Comparison of ENCODE assay signal across 23 cellular contexts in the genomic region with DNA sequence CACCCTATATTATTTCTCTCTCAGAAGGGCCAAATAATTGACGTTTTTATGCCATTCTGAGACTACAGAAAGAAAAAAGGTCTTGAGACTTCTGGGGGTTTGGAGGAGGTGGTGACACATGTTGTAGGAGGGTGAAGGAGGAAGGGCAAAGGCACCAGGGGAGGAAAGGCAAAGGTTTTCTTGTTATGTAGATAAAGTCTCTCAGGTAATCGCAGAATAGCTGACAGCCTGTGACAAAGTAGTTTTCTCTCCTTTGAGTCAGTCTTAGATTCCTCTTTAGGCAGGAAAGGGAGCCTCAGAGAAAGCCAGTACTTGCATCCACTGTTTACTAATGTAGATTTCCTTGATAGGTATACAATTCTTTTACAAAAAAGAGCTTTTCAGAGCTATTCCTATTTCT. TPM values are rescaled to one million over a fixed set of nuclear protein-coding genes. Genes with fewer than 3 reads are reported as not detected.
DNase-seq lines count a peak whose midpoint lies in the region; ATAC-seq and TF ChIP-seq lines count a peak whose summit lies in the region.
"Had no signal": no experiment of that assay in that cellular context is flagged by ENCODE, and none has a peak within 500 bp of the region (broad histone marks: within the 10 kb centered on the region; RNA-seq: fewer than 3 reads in every experiment).

No MANE protein-coding gene starts in this region.

- intact Hi-C loops in activated CD4-positive, alpha-beta memory T cell treated with anti-CD3 and anti-CD28 coated beads for 36 hours (cut with micrococcal nuclease): no loop called here

- H3K36me3 ChIP-seq in Loucy (ENCODE audit: insufficient read depth, low read length): no peaks in the 10 kb centered on the region
- H3K36me3 ChIP-seq: tibial nerve had no signal

- peak overlapping the region; percentile 75 for H3K9ac ChIP-seq in Loucy (ENCODE audit: low read depth, low read length, poor library complexity, severe bottlenecking)

- no peaks in the 10 kb centered on the region for H3K9me3 ChIP-seq in Loucy (ENCODE audit: insufficient read depth, low read depth, low read length)
- H3K9me3 ChIP-seq: tibial nerve had no signal

- CTCF ChIA-PET in activated CD4-positive, alpha-beta memory T cell treated with anti-CD3 and anti-CD28 coated beads, Interleukin-2, amount 10 ng/mL, durations not matched to agents 7 days and 5 days (lab: Charles Lee): interaction anchor here (1.2 kb wide), 1 partner anchor 14 kb away, joined by 6 read pairs; no protein-coding TSS in a partner anchor
- CTCF ChIA-PET in activated CD4-positive, alpha-beta memory T cell treated with anti-CD3 and anti-CD28 coated beads for 36 hours (lab: Charles Lee): interaction anchor here (2.4 to 3.6 kb wide), 3 partner anchors 16 to 92 kb away, joined by 9 to 44 read pairs (median 18); a partner anchor contains a TSS

- peaks cover 25% of the 10 kb centered on the region for H3F3A ChIP-seq in Loucy (ENCODE audit: low read depth)

- H3K27me3 Mint-ChIP-seq in activated CD4-positive, alpha-beta memory T cell treated with anti-CD3 and anti-CD28 coated beads, Interleukin-2, amount 10 ng/mL, durations not matched to agents 7 days and 5 days: no peaks in the 10 kb centered on the region
- peaks cover 7% of the 10 kb centered on the region for H3K27me3 Mint-ChIP-seq in activated CD4-positive, alpha-beta memory T cell treated with anti-CD3 and anti-CD28 coated beads for 36 hours
- H3K27me3 Mint-ChIP-seq in brain (peaks cover 12% of the 10 kb centered on the region), progenitor cell of endocrine pancreas (no peaks in the 10 kb centered on the region)
- H3K27me3 Mint-ChIP-seq: central memory CD8-positive, alpha-beta T cell; T-cell had no signal

- H3K4me1 Mint-ChIP-seq in activated CD4-positive, alpha-beta memory T cell treated with anti-CD3 and anti-CD28 coated beads, Interleukin-2, amount 10 ng/mL, durations not matched to agents 7 days and 5 days: peaks cover 41% of the 10 kb centered on the region
- peaks cover 32% of the 10 kb centered on the region for H3K4me1 Mint-ChIP-seq in activated CD4-positive, alpha-beta memory T cell treated with anti-CD3 and anti-CD28 coated beads for 36 hours (ENCODE audit: low read depth)
- H3K4me1 Mint-ChIP-seq in brain (peaks cover 47% of the 10 kb centered on the region), progenitor cell of endocrine pancreas (ENCODE audit: low read depth) (peaks cover 30% of the 10 kb centered on the region)

- H3K79me2 ChIP-seq in Loucy (ENCODE audit: insufficient read depth, low read length): no peaks in the 10 kb centered on the region; the same call in 1 of the 2 replicates

- H3K9me2 ChIP-seq in Loucy (replicated peaks; ENCODE audit: low read depth, low read length): no peaks in the 10 kb centered on the region

- no peak overlapping the region; the same call in 1 of the 2 replicates for H2AFZ ChIP-seq in Loucy (ENCODE audit: low read length)

- H3K27ac Mint-ChIP-seq in activated CD4-positive, alpha-beta memory T cell treated with anti-CD3 and anti-CD28 coated beads, Interleukin-2, amount 10 ng/mL, durations not matched to agents 7 days and 5 days: peak overlapping the region; percentile 60
- H3K27ac Mint-ChIP-seq in activated CD4-positive, alpha-beta memory T cell treated with anti-CD3 and anti-CD28 coated beads for 36 hours: no peak overlapping the region
- peak overlapping the region in 3 of 5 experiments; percentile 25 to 86 (median 58) for H3K27ac Mint-ChIP-seq in brain
- H3K27ac Mint-ChIP-seq in progenitor cell of endocrine pancreas: peak overlapping the region; percentile 48

- peaks cover 33% of the 10 kb centered on the region for H3K4me1 ChIP-seq in Loucy (ENCODE audit: insufficient read depth, low read length, poor library complexity, severe bottlenecking)

- TF ChIP-seq CTCF in Loucy (conservative IDR thresholded peaks at IDR 0.05; ENCODE audit: low read length) (no peak), brain (conservative IDR thresholded peaks at IDR 0.05) (no peak), progenitor cell of endocrine pancreas (IDR thresholded peaks at IDR 0.05; ENCODE audit: unreplicated experiment) (no peak)

- peak overlapping the region; percentile 34 for H3K4me3 Mint-ChIP-seq in activated CD4-positive, alpha-beta memory T cell treated with anti-CD3 and anti-CD28 coated beads, Interleukin-2, amount 10 ng/mL, durations not matched to agents 7 days and 5 days
- H3K4me3 Mint-ChIP-seq in activated CD4-positive, alpha-beta memory T cell treated with anti-CD3 and anti-CD28 coated beads for 36 hours: no peak overlapping the region
- peak overlapping the region in 4 of 5 experiments; percentile 48 to 65 (median 54) for H3K4me3 Mint-ChIP-seq in brain
- H3K4me3 Mint-ChIP-seq in progenitor cell of endocrine pancreas (ENCODE audit: low read depth): peak overlapping the region; percentile 8
- H3K4me3 Mint-ChIP-seq: central memory CD8-positive, alpha-beta T cell had no signal

- no peak overlapping the region for H3K4me3 ChIP-seq in Loucy (ENCODE audit: low read length, poor library complexity, severe bottlenecking)
- H3K4me3 ChIP-seq: tibial nerve had no signal

- no peaks in the 10 kb centered on the region for H3K9me3 Mint-ChIP-seq in activated CD4-positive, alpha-beta memory T cell treated with anti-CD3 and anti-CD28 coated beads, Interleukin-2, amount 10 ng/mL, durations not matched to agents 7 days and 5 days
- H3K9me3 Mint-ChIP-seq in activated CD4-positive, alpha-beta memory T cell treated with anti-CD3 and anti-CD28 coated beads for 36 hours: no peaks in the 10 kb centered on the region
- no peaks in the 10 kb centered on the region for H3K9me3 Mint-ChIP-seq in brain
- H3K9me3 Mint-ChIP-seq in progenitor cell of endocrine pancreas (ENCODE audit: low read depth): no peaks in the 10 kb centered on the region
- H3K9me3 Mint-ChIP-seq: central memory CD8-positive, alpha-beta T cell had no signal

- no peak for ATAC-seq in GM18520 (IDR thresholded peaks at IDR 0.05; ENCODE audit: unreplicated experiment)
- ATAC-seq in HG03045 (IDR thresholded peaks at IDR 0.05; ENCODE audit: unreplicated experiment): no peak
- ATAC-seq: esophagus mucosa; left ventricle myocardium superior; sciatic nerve; stimulated activated naive CD8-positive, alpha-beta T cell treated with anti-CD3 and anti-CD28 coated beads, Interleukin-15, Interleukin-2, amounts not matched to agents 100 U/mL and 50 U/mL, for 24 hours; T-cell had no signal

- POLR2A ChIA-PET in activated CD4-positive, alpha-beta memory T cell treated with anti-CD3 and anti-CD28 coated beads, Interleukin-2, amount 10 ng/mL, durations not matched to agents 7 days and 5 days (lab: Charles Lee): interaction anchor here (2.7 to 10.4 kb wide), 7 partner anchors 10 to 1862 kb away, joined by 10 to 1034 read pairs (median 87); a partner anchor contains a TSS
- POLR2A ChIA-PET in activated CD4-positive, alpha-beta memory T cell treated with anti-CD3 and anti-CD28 coated beads for 36 hours (lab: Charles Lee): interaction anchor here (2.7 to 3.3 kb wide), 3 partner anchors 17 to 51 kb away, joined by 65 to 122 read pairs (median 114); a partner anchor contains a TSS

- H4K20me1 ChIP-seq in Loucy (ENCODE audit: insufficient read depth, low read length, poor library complexity, severe bottlenecking): no peaks in the 10 kb centered on the region

- H3K4me2 ChIP-seq in Loucy (ENCODE audit: low read depth, low read length, poor library complexity, severe bottlenecking): peak overlapping the region; percentile 83

- H3K27me3 ChIP-seq in Loucy (ENCODE audit: insufficient read depth, low read length, poor library complexity, severe bottlenecking): no peaks in the 10 kb centered on the region

- DNase-seq in activated CD4-positive, alpha-beta memory T cell treated with anti-CD3 and anti-CD28 coated beads, Interleukin-2, amount 10 ng/mL, durations not matched to agents 7 days and 5 days: no peak
- DNase-seq in activated CD4-positive, alpha-beta memory T cell treated with anti-CD3 and anti-CD28 coated beads for 36 hours: no peak
- DNase-seq in progenitor cell of endocrine pancreas (ENCODE audit: low spot score, unreplicated experiment) (no peak), retina (no peak)
- DNase-seq: ACHN; activated effector memory CD4-positive, alpha-beta T cell treated with anti-CD3 and anti-CD28 coated beads, Interleukin-2, amount 50 U/mL, for 16 hours; CD4-positive, alpha-beta memory T cell; DMS53; left ventricle myocardium superior; NCI-H1436; NCI-H2171 treated with DMSO at 0.1 percent for 48 hours; stimulated activated naive CD8-positive, alpha-beta T cell treated with anti-CD3 and anti-CD28 coated beads, Interleukin-15, Interleukin-2, amounts not matched to agents 100 U/mL and 50 U/mL, for 24 hours; T-cell had no signal

- peaks cover 10% of the 10 kb centered on the region for H3K36me3 Mint-ChIP-seq in activated CD4-positive, alpha-beta memory T cell treated with anti-CD3 and anti-CD28 coated beads, Interleukin-2, amount 10 ng/mL, durations not matched to agents 7 days and 5 days (ENCODE audit: low read depth)
- H3K36me3 Mint-ChIP-seq in activated CD4-positive, alpha-beta memory T cell treated with anti-CD3 and anti-CD28 coated beads for 36 hours: peaks cover 9% of the 10 kb centered on the region
- H3K36me3 Mint-ChIP-seq in brain (no peaks in the 10 kb centered on the region), progenitor cell of endocrine pancreas (ENCODE audit: insufficient read depth) (no peaks in the 10 kb centered on the region)
- H3K36me3 Mint-ChIP-seq: T-cell had no signal

RNA-seq across cellular contexts. Expression of a gene that starts 23.6 kb away (rescaled TPM):
- total RNA-seq in activated CD4-positive, alpha-beta memory T cell treated with anti-CD3 and anti-CD28 coated beads, Interleukin-2, amount 10 ng/mL, durations not matched to agents 7 days and 5 days: not detected
- total RNA-seq in activated CD4-positive, alpha-beta memory T cell treated with anti-CD3 and anti-CD28 coated beads for 36 hours: not detected
- polyA plus RNA-seq in brain (ENCODE audit: insufficient read depth, low read depth, low replicate concordance): not detected
- not detected in 2 replicates for total RNA-seq in progenitor cell of endocrine pancreas
- total RNA-seq: CD4-positive, alpha-beta memory T cell; esophagus mucosa; left ventricle myocardium superior; LHCN-M2; omental fat pad; sciatic nerve; T-cell; tibial nerve had no signal
- polyA plus RNA-seq: CD4-positive, alpha-beta memory T cell had no signal
